Comparison of ENCODE assay signal across 10 cellular contexts in the genomic region with DNA sequence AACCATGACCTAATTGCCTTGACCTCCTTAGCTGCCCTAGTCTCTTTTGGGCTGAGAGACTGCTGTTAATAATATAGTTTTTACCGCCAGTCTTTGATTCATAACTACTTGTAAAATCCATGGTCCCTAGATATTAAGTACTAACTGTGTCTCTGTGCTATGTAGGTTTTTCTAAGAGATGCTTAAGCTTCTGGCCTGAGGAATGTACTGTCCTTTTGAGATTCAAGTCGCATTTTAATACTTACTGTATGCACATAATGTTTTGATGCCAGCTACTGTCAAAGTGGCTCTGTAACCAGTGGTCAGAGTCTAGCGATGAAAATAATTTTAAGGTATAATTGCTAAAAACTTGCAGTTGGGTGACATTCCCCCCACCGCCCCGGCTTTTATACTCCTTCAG. TPM values are rescaled to one million over a fixed set of nuclear protein-coding genes. Genes with fewer than 3 reads are reported as not detected.
A peak's percentile ranks its signal among the peaks of the same experiment; 100 is the strongest.
DNase-seq lines count a peak whose midpoint lies in the region; ATAC-seq and TF ChIP-seq lines count a peak whose summit lies in the region.
"Had no signal": no experiment of that assay in that cellular context is flagged by ENCODE, and none has a peak within 500 bp of the region (broad histone marks: within the 10 kb centered on the region; RNA-seq: fewer than 3 reads in every experiment).

No MANE protein-coding gene starts in this region.

- H3K4me1 ChIP-seq in right lobe of liver (peaks cover 0 to 11% (median 0%) of the 10 kb centered on the region in 4 donors), testis (peaks cover 16% of the 10 kb centered on the region)

- H3K27me3 Mint-ChIP-seq in MCF 10A (ENCODE audit: insufficient read depth, unreplicated experiment), result peaks cover 38% of the 10 kb centered on the region

- H3K27me3 ChIP-seq in right lobe of liver (peaks cover 0 to 17% of the 10 kb centered on the region in 2 donors), testis (no peaks in the 10 kb centered on the region)

- no peak for ATAC-seq in right lobe of liver
- ATAC-seq in esophagus mucosa, result no peak

- POLR2A ChIA-PET in MCF 10A (lab: Yijun Ruan, JAX), result no interaction called here

- no peaks in the 10 kb centered on the region for H3K9me3 Mint-ChIP-seq in MCF 10A (ENCODE audit: unreplicated experiment)
- H3K9me3 Mint-ChIP-seq: dendritic cell treated with granulocyte-macrophage colony-stimulating factor and Interleukin-4, amounts not matched to agents 40 ng/mL and 50 ng/mL, for 4 days; memory B cell had no signal

- H3K4me3 Mint-ChIP-seq in MCF 10A (ENCODE audit: unreplicated experiment), result peak overlapping the region; percentile 6
- H3K4me3 Mint-ChIP-seq: dendritic cell treated with granulocyte-macrophage colony-stimulating factor and Interleukin-4, amounts not matched to agents 40 ng/mL and 50 ng/mL, for 4 days had no signal

- no peaks in the 10 kb centered on the region for H3K4me1 Mint-ChIP-seq in MCF 10A (ENCODE audit: insufficient read depth, unreplicated experiment)
- H3K4me1 Mint-ChIP-seq: memory B cell had no signal

- H3K36me3 ChIP-seq in right lobe of liver, result no peaks in the 10 kb centered on the region
- H3K36me3 ChIP-seq in testis (ENCODE audit: low read depth, missing control alignments), result no peaks in the 10 kb centered on the region

- peak overlapping the region in 1 of 3 donors; percentile 77 for H3K27ac ChIP-seq in right lobe of liver
- H3K27ac ChIP-seq in testis, result peak overlapping the region; percentile 90 to 94

- H3K9me3 ChIP-seq in right lobe of liver, result no peaks in the 10 kb centered on the region
- no peaks in the 10 kb centered on the region for H3K9me3 ChIP-seq in testis

- CTCF ChIA-PET in MCF 10A (lab: Yijun Ruan, JAX), result no interaction called here

- DNase-seq in NCI-H2171 treated with DMSO at 0.1 percent for 48 hours (lab: John Stamatoyannopoulos, UW) (peak; percentile 23), NCI-H2171 (lab: John Stamatoyannopoulos, UW) (no peak), MCF 10A (ENCODE audit: unreplicated experiment) (no peak), right lobe of liver (no peak), testis (no peak), DMS53 treated with DMSO at 0.1 percent for 48 hours (lab: John Stamatoyannopoulos, UW; ENCODE audit: unreplicated experiment) (no peak)
- DNase-seq in stimulated activated CD4-positive, alpha-beta T cell treated with anti-CD3 and anti-CD28 coated beads, Interleukin-4, amount 100 ng/mL, for 4 hours, result no peak

- TF ChIP-seq CTCF in MCF 10A (IDR thresholded peaks at IDR 0.05; ENCODE audit: unreplicated experiment) (no peak), right lobe of liver (IDR thresholded peaks at IDR 0.05) (no peak), testis (IDR thresholded peaks at IDR 0.05) (no peak)

- no peak for TF ChIP-seq POLR2A in right lobe of liver (IDR thresholded peaks at IDR 0.05)
- no peak for TF ChIP-seq POLR2A in testis (IDR thresholded peaks at IDR 0.05)

- no peak overlapping the region for H3K27ac Mint-ChIP-seq in MCF 10A (ENCODE audit: low read depth, unreplicated experiment)
- H3K27ac Mint-ChIP-seq: dendritic cell treated with granulocyte-macrophage colony-stimulating factor and Interleukin-4, amounts not matched to agents 40 ng/mL and 50 ng/mL, for 4 days; memory B cell had no signal

- no TSS peak for BruUV-seq in MCF 10A (replicated peaks; lab: Mats Ljungman, UMichigan)

- intact Hi-C loops in MCF 10A (cut with micrococcal nuclease) (no loop called here), right lobe of liver (cut with DNase I) (no loop called here), testis (cut with DNase I; ENCODE audit: low total_unique reads) (no loop called here)

- WGBS in right lobe of liver (ENCODE audit: insufficient coverage, low coverage, low lambda C conversion rate, missing lambda C conversion rate), result 75% methylated on average over 5 of the region's 5 CpGs
- 43 to 54% methylated on average over 5 of the region's 5 CpGs for WGBS in testis, 2 donors

- H3K4me3 ChIP-seq in right lobe of liver (peak overlapping the region in 2 of 3 donors; percentile 43 to 50), testis (peak overlapping the region; percentile 78 to 84)

- no peaks in the 10 kb centered on the region for H3K36me3 Mint-ChIP-seq in MCF 10A (ENCODE audit: insufficient read depth, unreplicated experiment)
- H3K36me3 Mint-ChIP-seq: memory B cell had no signal

RNA-seq across cellular contexts. Expression of gene AKAP12, which starts 2.1 kb away (rescaled TPM):
- total RNA-seq in MCF 10A (2022), result 0.34 and 0.63 TPM in 2 replicates
- 10 to 100 TPM in 5 of 6 experiments, 1 to 10 TPM in 1; 2.1 to 38.4 (median 23.0) TPM for total RNA-seq in right lobe of liver
- 100 to 1,000 TPM; 280 to 287 TPM for total RNA-seq in testis
- 244 TPM for polyA plus RNA-seq in testis (ENCODE audit: insufficient read depth, low read depth, low replicate concordance)
- 1.8 TPM for total RNA-seq in esophagus mucosa

Comparison
In these comparisons a context has a peak if more than half of its experiments do, and no peak if none do; other contexts are left out.
1. RNA of gene AKAP12, which starts 2.1 kb away (total RNA-seq): 280 to 287 TPM in testis; 2.1 to 38.4 TPM in right lobe of liver, 1.8 TPM in esophagus mucosa (single experiment) and 0.34 to 0.63 TPM in MCF 10A; every median in the first group is over 4 times any median in the second.